In genomic region chr13:35995136-35995535, GRCh38 we compare ENCODE assay signal across 22 cellular contexts.
DNase-seq lines count a peak whose midpoint lies in the region; ATAC-seq and TF ChIP-seq lines count a peak whose summit lies in the region.
"Had no signal": no experiment of that assay in that cellular context is flagged by ENCODE, and none has a peak within 500 bp of the region (broad histone marks: within the 10 kb centered on the region; RNA-seq: fewer than 3 reads in every experiment).

No MANE protein-coding gene starts in this region.

- H3K9me2 ChIP-seq in neural cell (ENCODE audit: insufficient read depth, low read length), result no peaks in the 10 kb centered on the region

- H3K4me3 ChIP-seq in coronary artery (no peak overlapping the region), neural cell (ENCODE audit: low read length) (peak overlapping the region; percentile 39)
- H3K4me3 ChIP-seq: ovary, stomach, vagina had no signal

- H3F3A ChIP-seq in neural cell (ENCODE audit: insufficient read depth, low read length, poor library complexity, severe bottlenecking), result no peaks in the 10 kb centered on the region

- no peak for TF ChIP-seq RAD21 in neural cell (conservative IDR thresholded peaks at IDR 0.05)

- DNase-seq in GM04503 (ENCODE audit: low read depth) (peak; percentile 19), OCI-M1 (lab: John Stamatoyannopoulos, UW) (peak; percentile 62), coronary artery (ENCODE audit: low spot score) (no peak), C1 segment of cervical spinal cord (lab: John Stamatoyannopoulos, UW) (no peak)
- no peak for DNase-seq in activated effector memory CD4-positive, alpha-beta T cell treated with anti-CD3 and anti-CD28 coated beads, Interleukin-2, amount 50 U/mL, for 16 hours
- DNase-seq: activated CD8-positive, alpha-beta memory T cell treated with anti-CD3 and anti-CD28 coated beads, Interleukin-2, amount 10 ng/mL, durations not matched to agents 7 days and 5 days; Calu3; cerebellar nuclear complex; effector memory CD4-positive, alpha-beta T cell; HCEC 1CT; KBM-7; left colon; NCI-H1105; stimulated activated CD4-positive, alpha-beta T cell treated with anti-CD3 and anti-CD28 coated beads, Interleukin-2, amount 100 ng/mL, for 48 hours; stomach had no signal

- no peak for TF ChIP-seq EP300 in neural cell (conservative IDR thresholded peaks at IDR 0.05; ENCODE audit: poor library complexity, severe bottlenecking)

- no peak for ATAC-seq in HG03095 (IDR thresholded peaks at IDR 0.05; ENCODE audit: unreplicated experiment)
- ATAC-seq: activated CD8-positive, alpha-beta memory T cell treated with anti-CD3 and anti-CD28 coated beads, Interleukin-2, amount 10 ng/mL, durations not matched to agents 7 days and 5 days; activated T-helper 17 cell treated with anti-CD3 and anti-CD28 coated beads, Interleukin-2, amount 50 U/mL, for 72 hours; left colon; Panc1 had no signal

- H3K27ac ChIP-seq in coronary artery (peak overlapping the region; percentile 3 to 65), neural cell (ENCODE audit: low read length) (peak overlapping the region; percentile 70)
- H3K27ac ChIP-seq: stomach had no signal

- no peaks in the 10 kb centered on the region for H4K20me1 ChIP-seq in neural cell (ENCODE audit: insufficient read depth)

- H3K9ac ChIP-seq in neural cell (ENCODE audit: low read length), result no peak overlapping the region

- no peak overlapping the region for H3K4me2 ChIP-seq in neural cell (ENCODE audit: low read length)

- H3K36me3 ChIP-seq in neural cell (ENCODE audit: insufficient read depth, low read length), result no peaks in the 10 kb centered on the region
- H3K36me3 ChIP-seq: BE2C, ovary, stomach, vagina had no signal

- peaks cover 23% of the 10 kb centered on the region for H3K79me2 ChIP-seq in neural cell (replicated peaks; ENCODE audit: insufficient read depth, low read length)

- H2AFZ ChIP-seq in neural cell (ENCODE audit: low read depth, low read length), result no peak overlapping the region

- no peaks in the 10 kb centered on the region for H3K9me3 ChIP-seq in neural cell (ENCODE audit: low read length)
- H3K9me3 ChIP-seq: BE2C, ovary, stomach, vagina had no signal

- no peak for TF ChIP-seq CTCF in coronary artery (IDR thresholded peaks at IDR 0.05)
- TF ChIP-seq CTCF in neural cell (IDR thresholded peaks at IDR 0.05; ENCODE audit: poor library complexity, severe bottlenecking), result no peak

- no peaks in the 10 kb centered on the region for H3K27me3 ChIP-seq in neural cell (ENCODE audit: insufficient read depth, low read depth, low read length)
- H3K27me3 ChIP-seq: BE2C, ovary, stomach, vagina had no signal

TF ChIP-seq in neural cell, 6 proteins besides CTCF, POLR2A, EP300 and RAD21:
- TF ChIP-seq SMC3 (conservative IDR thresholded peaks at IDR 0.05; ENCODE audit: poor library complexity) (no peak), EZH2 (IDR thresholded peaks at IDR 0.05; ENCODE audit: borderline replicate concordance, insufficient read depth, low read length, poor library complexity, severe bottlenecking) (no peak), MXI1 (conservative IDR thresholded peaks at IDR 0.05; ENCODE audit: poor library complexity, severe bottlenecking) (no peak), REST (IDR thresholded peaks at IDR 0.05; ENCODE audit: borderline replicate concordance) (no peak), POLR2AphosphoS5 (IDR thresholded peaks at IDR 0.05) (no peak), TAF1 (IDR thresholded peaks at IDR 0.05; ENCODE audit: low read depth) (no peak)

Comparison
In these comparisons a context has a peak if more than half of its experiments do, and no peak if none do; other contexts are left out.
1. DNase-seq: peak in GM04503 (single experiment) and OCI-M1 (single experiment); none in coronary artery (single experiment), C1 segment of cervical spinal cord (0 of 14) and activated effector memory CD4-positive, alpha-beta T cell treated with anti-CD3 and anti-CD28 coated beads, Interleukin-2, amount 50 U/mL, for 16 hours (single experiment).